Comparison of ENCODE assay signal across 8 cellular contexts in genomic region chrX:135596495-135596894, GRCh38.
DNase-seq lines count a peak whose midpoint lies in the region; ATAC-seq and TF ChIP-seq lines count a peak whose summit lies in the region.

No MANE protein-coding gene starts in this region.

- H3K4me1 Mint-ChIP-seq in naive thymus-derived CD8-positive, alpha-beta T cell = no peaks in the 10 kb centered on the region

- peaks cover 0 to 11% (median 5%) of the 10 kb centered on the region in 5 donors for H3K27me3 Mint-ChIP-seq in naive thymus-derived CD8-positive, alpha-beta T cell

- no peak overlapping the region for H3K27ac ChIP-seq in 22Rv1

- H3K4me3 ChIP-seq in GM12875 (ENCODE audit: low read depth, low read length) = no peak overlapping the region

- H3K4me3 Mint-ChIP-seq in naive thymus-derived CD8-positive, alpha-beta T cell = no peak overlapping the region

- POLR2A ChIA-PET in naive thymus-derived CD8-positive, alpha-beta T cell (lab: Charles Lee) = no interaction called here

- DNase-seq in NCI-H1436 (lab: John Stamatoyannopoulos, UW) (peak; percentile 66), ecto neural progenitor cell (ENCODE audit: low spot score) (peak; percentile 48)
- DNase-seq in activated CD4-positive, CD25-positive, alpha-beta regulatory T cell treated with anti-CD3 and anti-CD28 coated beads, Interleukin-2, amount 50 U/mL, for 16 hours (ENCODE audit: low read depth, low spot score) = peak; percentile 3
- peak; percentile 3 to 60 (median 30) for DNase-seq in naive thymus-derived CD8-positive, alpha-beta T cell

- no peaks in the 10 kb centered on the region for H3K9me3 Mint-ChIP-seq in naive thymus-derived CD8-positive, alpha-beta T cell

- H3K36me3 Mint-ChIP-seq in naive thymus-derived CD8-positive, alpha-beta T cell = no peaks in the 10 kb centered on the region

- no peak overlapping the region for H3K27ac Mint-ChIP-seq in naive thymus-derived CD8-positive, alpha-beta T cell

- no peak for ATAC-seq in naive thymus-derived CD8-positive, alpha-beta T cell
- ATAC-seq in HG03097 (IDR thresholded peaks at IDR 0.05; ENCODE audit: low FRiP score, unreplicated experiment) = no peak
- ATAC-seq in GM19351 (IDR thresholded peaks at IDR 0.05; ENCODE audit: unreplicated experiment) = no peak

- TF ChIP-seq CTCF in 22Rv1 (IDR thresholded peaks at IDR 0.05) = peak; percentile 79
- TF ChIP-seq CTCF in GM12875 (IDR thresholded peaks at IDR 0.05; ENCODE audit: borderline replicate concordance, insufficient read depth, low read depth, low read length) = peak; percentile 68

Comparison
In these comparisons a context has a peak if more than half of its experiments do, and no peak if none do; other contexts are left out.
1. DNase-seq: peak in every context shown above with its lines; median percentile 66 in NCI-H1436; 48 in ecto neural progenitor cell; 30 in naive thymus-derived CD8-positive, alpha-beta T cell; 3 in activated CD4-positive, CD25-positive, alpha-beta regulatory T cell treated with anti-CD3 and anti-CD28 coated beads, Interleukin-2, amount 50 U/mL, for 16 hours.